2 cellular contexts compared by ENCODE assay signal in genomic region chr2:6813573-6813972, GRCh38.
A peak's percentile ranks its signal among the peaks of the same experiment; 100 is the strongest.
TF ChIP-seq lines count a peak whose summit lies in the region.

No MANE protein-coding gene starts in this region.

TF ChIP-seq in HepG2, 621 proteins besides CTCF, POLR2A, EP300 and RAD21:
- TF ChIP-seq PCBP2 (optimal IDR thresholded peaks at IDR 0.05; ENCODE audit: low read depth, low read length, poor library complexity, severe bottlenecking): peak; percentile 88
- 0 out of 2 replicates have a peak, but pooled peaks have one; percentile 12 for TF ChIP-seq PCBP1 (IDR thresholded peaks at IDR 0.05; ENCODE audit: borderline replicate concordance, low read depth, low read length)
- TF ChIP-seq THAP11 (CRISPR knock-in tag; IDR thresholded peaks at IDR 0.05): no peak

TF ChIP-seq in K562, 482 proteins besides CTCF, POLR2A, EP300 and RAD21:
- TF ChIP-seq U2AF2 (optimal IDR thresholded peaks at IDR 0.05; ENCODE audit: low read depth, low read length): no peak
- TF ChIP-seq TCFL5 (CRISPR knock-in tag; conservative IDR thresholded peaks at IDR 0.05): no peak
- no peak for TF ChIP-seq CEBPZ (IDR thresholded peaks at IDR 0.05; ENCODE audit: borderline replicate concordance, low read depth, low read length)
- peak; percentile 67 for TF ChIP-seq ZNF512 (tag; IDR thresholded peaks at IDR 0.05)
TF ChIP-seq in K562: peak in this region for 1.
